Comparison of ENCODE assay signal across 8 cellular contexts in genomic region chr4:69617083-69617694, GRCh38. TPM values are rescaled to one million over a fixed set of nuclear protein-coding genes. Genes with fewer than 3 reads are reported as not detected.
DNase-seq lines count a peak whose midpoint lies in the region; ATAC-seq and TF ChIP-seq lines count a peak whose summit lies in the region.

No MANE protein-coding gene starts in this region.

- no peak overlapping the region for H2AFZ ChIP-seq in OCI-LY1 (ENCODE audit: low read length)

- H3K27ac ChIP-seq in breast epithelium (no peak overlapping the region), OCI-LY1 (ENCODE audit: low read depth, low read length, poor library complexity, severe bottlenecking) (no peak overlapping the region), upper lobe of right lung (no peak overlapping the region)

- no peaks in the 10 kb centered on the region for H3K36me3 Mint-ChIP-seq in MCF 10A (ENCODE audit: insufficient read depth, unreplicated experiment)

- no peak overlapping the region for H3K4me3 Mint-ChIP-seq in MCF 10A (ENCODE audit: unreplicated experiment)

- H4K20me1 ChIP-seq in OCI-LY1 (ENCODE audit: insufficient read depth, low read length) = no peaks in the 10 kb centered on the region

- no peaks in the 10 kb centered on the region for H3K79me2 ChIP-seq in OCI-LY1 (ENCODE audit: insufficient read depth, low read length)

- no peaks in the 10 kb centered on the region for H3K27me3 ChIP-seq in breast epithelium
- H3K27me3 ChIP-seq in OCI-LY1 (ENCODE audit: insufficient read depth, low read length) = no peaks in the 10 kb centered on the region
- no peaks in the 10 kb centered on the region for H3K27me3 ChIP-seq in upper lobe of right lung

- no peak overlapping the region for H3K4me2 ChIP-seq in OCI-LY1 (ENCODE audit: low read length)

- POLR2A ChIA-PET in MCF 10A (lab: Yijun Ruan, JAX) = no interaction called here

- intact Hi-C loops in MCF 10A (cut with micrococcal nuclease) (loop anchor here (1.0 to 5.0 kb wide), 3 partner anchors 299 to 1345 kb away; no protein-coding TSS in a partner anchor), breast epithelium (cut with DNase I; ENCODE audit: low total_unique reads) (no loop called here), upper lobe of right lung (cut with DNase I) (no loop called here)

- peaks cover 15% of the 10 kb centered on the region for H3K9me3 Mint-ChIP-seq in MCF 10A (ENCODE audit: unreplicated experiment)

- H3F3A ChIP-seq in OCI-LY1 (ENCODE audit: insufficient read depth, low read length) = no peaks in the 10 kb centered on the region

- no peaks in the 10 kb centered on the region for H3K4me1 Mint-ChIP-seq in MCF 10A (ENCODE audit: insufficient read depth, unreplicated experiment)

- CTCF ChIA-PET in MCF 10A (lab: Yijun Ruan, JAX) = interaction anchor here (0.7 to 4.2 kb wide), 10 partner anchors 12 to 1965 kb away, joined by 3 to 57 read pairs (median 4); no protein-coding TSS in a partner anchor

- H3K4me1 ChIP-seq in breast epithelium = no peaks in the 10 kb centered on the region
- H3K4me1 ChIP-seq in OCI-LY1 (ENCODE audit: insufficient read depth, low read length, severe bottlenecking) = no peaks in the 10 kb centered on the region
- H3K4me1 ChIP-seq in upper lobe of right lung = no peaks in the 10 kb centered on the region

- H3K27me3 Mint-ChIP-seq in MCF 10A (ENCODE audit: insufficient read depth, unreplicated experiment) = peaks cover 43% of the 10 kb centered on the region

- no peaks in the 10 kb centered on the region for H3K9me2 ChIP-seq in OCI-LY1 (ENCODE audit: low read depth, low read length)

- no peak overlapping the region for H3K27ac Mint-ChIP-seq in MCF 10A (ENCODE audit: low read depth, unreplicated experiment)

- no peak for ATAC-seq in upper lobe of right lung
- ATAC-seq in GM21360 (IDR thresholded peaks at IDR 0.05; ENCODE audit: unreplicated experiment) = no peak

- H3K4me3 ChIP-seq in breast epithelium (no peak overlapping the region), OCI-LY1 (ENCODE audit: low read depth, low read length, poor library complexity, severe bottlenecking) (no peak overlapping the region), upper lobe of right lung (no peak overlapping the region)

- TF ChIP-seq POLR2A in breast epithelium (IDR thresholded peaks at IDR 0.05) = no peak

- TF ChIP-seq CTCF in MCF 10A (IDR thresholded peaks at IDR 0.05; ENCODE audit: unreplicated experiment) (peak; percentile 62), breast epithelium (IDR thresholded peaks at IDR 0.05) (peak in 1 of 3 donors; percentile 24), OCI-LY1 (IDR thresholded peaks at IDR 0.05; ENCODE audit: low read length) (peak; percentile 36), upper lobe of right lung (IDR thresholded peaks at IDR 0.05) (peak; percentile 49)

- no peak overlapping the region for H3K9ac ChIP-seq in OCI-LY1 (ENCODE audit: low read length)

- H3K36me3 ChIP-seq in breast epithelium (no peaks in the 10 kb centered on the region), OCI-LY1 (ENCODE audit: insufficient read depth, low read length) (no peaks in the 10 kb centered on the region), upper lobe of right lung (no peaks in the 10 kb centered on the region)

- H3K9me3 ChIP-seq in breast epithelium (no peaks in the 10 kb centered on the region), OCI-LY1 (ENCODE audit: low read length) (no peaks in the 10 kb centered on the region), upper lobe of right lung (no peaks in the 10 kb centered on the region)

- no TSS peak for BruUV-seq in MCF 10A (replicated peaks; lab: Mats Ljungman, UMichigan)

- DNase-seq in MCF 10A (ENCODE audit: unreplicated experiment) = peak; percentile 66
- DNase-seq in breast epithelium (ENCODE audit: low spot score in 2 of 2) = no peak
- peak; percentile 29 for DNase-seq in fibroblast of the conjunctiva (ENCODE audit: low read depth)
- no peak for DNase-seq in upper lobe of right lung
- DNase-seq in SK-N-DZ (ENCODE audit: low spot score) = no peak
- no peak for DNase-seq in NCI-H2171 treated with DMSO at 0.1 percent for 48 hours (lab: John Stamatoyannopoulos, UW)

RNA-seq across cellular contexts. Expression of gene UGT2A2, which starts 22.3 kb away (rescaled TPM):
- total RNA-seq in MCF 10A (2022) (not detected in 2 replicates), breast epithelium (not detected), upper lobe of right lung (not detected)
- not detected in 2 replicates for polyA plus RNA-seq in SK-N-DZ (2014; cell fraction: cytosol; rRNA removed)
- not detected in 2 replicates for polyA plus RNA-seq in SK-N-DZ (2014; cell fraction: nucleus; rRNA removed)

RNA-seq across cellular contexts. Expression of gene UGT2A1, which starts 35.9 kb away (rescaled TPM):
- total RNA-seq in MCF 10A (2022) (not detected in 2 replicates), breast epithelium (not detected), upper lobe of right lung (not detected)
- 0.18 TPM in 1 of 2 replicates, not detected in the other for polyA plus RNA-seq in SK-N-DZ (2014; cell fraction: cytosol; rRNA removed)
- polyA plus RNA-seq in SK-N-DZ (2014; cell fraction: nucleus; rRNA removed) = not detected in 2 replicates

Comparison
In these comparisons a context has a peak if more than half of its experiments do, and no peak if none do; other contexts are left out.
1. DNase-seq: peak in MCF 10A (single experiment) and fibroblast of the conjunctiva (single experiment); none in breast epithelium (0 of 2), upper lobe of right lung (single experiment), SK-N-DZ (single experiment) and NCI-H2171 treated with DMSO at 0.1 percent for 48 hours (single experiment).